ENCODE assay signal across 7 cellular contexts in genomic region chr2:233061007-233061590, GRCh38. TPM values are rescaled to one million over a fixed set of nuclear protein-coding genes. Genes with fewer than 3 reads are reported as not detected.
DNase-seq lines count a peak whose midpoint lies in the region; ATAC-seq lines count a peak whose summit lies in the region.

No MANE protein-coding gene starts in this region.

- peak; percentile 19 for ATAC-seq in GM18909 (IDR thresholded peaks at IDR 0.05; ENCODE audit: poor library complexity, unreplicated experiment)
- peak; percentile 16 for ATAC-seq in HG03521 (IDR thresholded peaks at IDR 0.05; ENCODE audit: unreplicated experiment)
- no peak for ATAC-seq in GM21515 (IDR thresholded peaks at IDR 0.05; ENCODE audit: unreplicated experiment)

- DNase-seq in stimulated activated naive CD4-positive, alpha-beta T cell treated with Interleukin-2 at 50 U/mL for 16 hours (lab: John Stamatoyannopoulos, UW): peak; percentile 57
- no peak for DNase-seq in G401 (ENCODE audit: low spot score)
- no peak for DNase-seq in NCI-H2171 treated with DMSO at 0.1 percent for 48 hours (lab: John Stamatoyannopoulos, UW)

- peaks cover 64% of the 10 kb centered on the region for H3K4me1 Mint-ChIP-seq in dendritic cell treated with granulocyte-macrophage colony-stimulating factor and Interleukin-4, amounts not matched to agents 40 ng/mL and 50 ng/mL, for 4 days (ENCODE audit: low read depth)

- H3K27me3 Mint-ChIP-seq in dendritic cell treated with granulocyte-macrophage colony-stimulating factor and Interleukin-4, amounts not matched to agents 40 ng/mL and 50 ng/mL, for 4 days: no peaks in the 10 kb centered on the region

- peak overlapping the region; percentile 95 for H3K4me3 Mint-ChIP-seq in dendritic cell treated with granulocyte-macrophage colony-stimulating factor and Interleukin-4, amounts not matched to agents 40 ng/mL and 50 ng/mL, for 4 days

- intact Hi-C loops in dendritic cell treated with granulocyte-macrophage colony-stimulating factor and Interleukin-4, amounts not matched to agents 40 ng/mL and 50 ng/mL, for 4 days (cut with micrococcal nuclease): loop anchor here (2.0 to 5.0 kb wide), 2 partner anchors 22 to 191 kb away; partner anchors contain the start of gene ATG16L1

- in situ Hi-C loops in G401 (cut with HindIII; ENCODE audit: low sequenced_read_pairs): no loop called here

- H3K36me3 Mint-ChIP-seq in dendritic cell treated with granulocyte-macrophage colony-stimulating factor and Interleukin-4, amounts not matched to agents 40 ng/mL and 50 ng/mL, for 4 days (ENCODE audit: low read depth): peaks cover 55% of the 10 kb centered on the region

- H3K9me3 Mint-ChIP-seq in dendritic cell treated with granulocyte-macrophage colony-stimulating factor and Interleukin-4, amounts not matched to agents 40 ng/mL and 50 ng/mL, for 4 days: no peaks in the 10 kb centered on the region

- peak overlapping the region; percentile 92 for H3K27ac Mint-ChIP-seq in dendritic cell treated with granulocyte-macrophage colony-stimulating factor and Interleukin-4, amounts not matched to agents 40 ng/mL and 50 ng/mL, for 4 days

RNA-seq across cellular contexts. Expression of gene INPP5D, which starts 1.0 kb away (rescaled TPM):
- total RNA-seq in G401 (2014; rRNA removed; shearing (Covaris generic)): 1.3 and 5.1 TPM in 2 replicates

RNA-seq across cellular contexts. Expression of gene NEU2, which starts 28.6 kb away (rescaled TPM):
- not detected in 2 replicates for total RNA-seq in G401 (2014; rRNA removed; shearing (Covaris generic))

RNA-seq across cellular contexts. Expression of gene NGEF, which starts 48.0 kb away (rescaled TPM):
- total RNA-seq in G401 (2014; rRNA removed; shearing (Covaris generic)): 0.31 and 0.75 TPM in 2 replicates
